ENCODE assay signal across 8 cellular contexts in genomic region chr4:185597532-185598188, GRCh38.
A peak's percentile ranks its signal among the peaks of the same experiment; 100 is the strongest.
DNase-seq lines count a peak whose midpoint lies in the region; ATAC-seq, FAIRE-seq and TF ChIP-seq lines count a peak whose summit lies in the region.

No MANE protein-coding gene starts in this region.

- no peak overlapping the region for H3K9ac ChIP-seq in rectal smooth muscle tissue (ENCODE audit: low read length)

- H3K36me3 ChIP-seq in MG63 = no peaks in the 10 kb centered on the region
- H3K36me3 ChIP-seq in adrenal gland (replicated peaks in 1 of 2) = no peaks in the 10 kb centered on the region
- H3K36me3 ChIP-seq in heart right ventricle = peaks cover 0 to 23% (median 0%) of the 10 kb centered on the region in 9 donors
- no peaks in the 10 kb centered on the region for H3K36me3 ChIP-seq in rectal smooth muscle tissue (ENCODE audit: control insufficient read depth, insufficient read depth, low read length)

- FAIRE-seq in D721Med (lab: Jason Lieb, UNC) = peak; percentile 91

- TF ChIP-seq CTCF in D721Med (IDR thresholded peaks at IDR 0.05; ENCODE audit: insufficient read depth, missing control alignments) (peak; percentile 99), adrenal gland (IDR thresholded peaks at IDR 0.05) (peak; percentile 96 to 99 (median 98)), heart right ventricle (IDR thresholded peaks at IDR 0.05) (peak; percentile 98 to 100 (median 98))

- H3K9me3 ChIP-seq in MG63 (no peaks in the 10 kb centered on the region), adrenal gland (replicated peaks in 1 of 3) (no peaks in the 10 kb centered on the region), heart right ventricle (no peaks in the 10 kb centered on the region)

- 32 to 40% (median 36%) methylated on average over 9 of the region's 9 CpGs for WGBS in adrenal gland, 4 donors
- WGBS in heart right ventricle, 2 donors = 27 to 30% methylated on average over 9 of the region's 9 CpGs

- intact Hi-C loops in adrenal gland (cut with DNase I) (loop anchor here (5.0 to 10.0 kb wide), 2 partner anchors 125 to 173 kb away; partner anchors contain the start of genes CCDC110 (in 1 of the 2) and UFSP2 (in 1 of the 2)), heart right ventricle (cut with DNase I) (loop anchor here (1.0 to 10.0 kb wide), 11 partner anchors 60 to 393 kb away; partner anchors contain the start of genes CCDC110 (in 10 of the 10), PDLIM3 (in 2 of the 10), SNX25 (in 2 of the 10) and UFSP2 (in 2 of the 10))

- H3K27me3 ChIP-seq in MG63 = no peaks in the 10 kb centered on the region
- H3K27me3 ChIP-seq in adrenal gland = no peaks in the 10 kb centered on the region
- peaks cover 0 to 3% (median 0%) of the 10 kb centered on the region in 7 donors for H3K27me3 ChIP-seq in heart right ventricle
- H3K27me3 ChIP-seq in rectal smooth muscle tissue (ENCODE audit: control insufficient read depth, insufficient read depth, low read length) = no peaks in the 10 kb centered on the region

- DNase-seq in D721Med (ENCODE audit: insufficient read length, low spot score) = peak; percentile 33
- peak; percentile 37 for DNase-seq in MG63
- DNase-seq in SW480 (ENCODE audit: low spot score) = peak; percentile 53
- peak; percentile 74 to 94 (median 79) for DNase-seq in adrenal gland
- peak; percentile 72 to 82 for DNase-seq in heart right ventricle

- peaks cover 0 to 33% of the 10 kb centered on the region in 2 donors for H3K4me1 ChIP-seq in adrenal gland (replicated peaks in 1 of 2)
- peaks cover 3 to 61% (median 38%) of the 10 kb centered on the region in 9 donors for H3K4me1 ChIP-seq in heart right ventricle
- peaks cover 17% of the 10 kb centered on the region for H3K4me1 ChIP-seq in rectal smooth muscle tissue (ENCODE audit: control insufficient read depth, insufficient read depth, low read length)

- ATAC-seq in GM21619 (IDR thresholded peaks at IDR 0.05; ENCODE audit: unreplicated experiment) = peak; percentile 81
- ATAC-seq in heart right ventricle = peak; percentile 2 to 78 (median 50)
- ATAC-seq in HG02840 (IDR thresholded peaks at IDR 0.05; ENCODE audit: low FRiP score, unreplicated experiment) = no peak

- H3K27ac ChIP-seq in adrenal gland = peak overlapping the region in 2 of 5 donors; percentile 30 to 58
- peak overlapping the region in 9 of 10 donors; percentile 9 to 67 (median 46) for H3K27ac ChIP-seq in heart right ventricle
- peak overlapping the region; percentile 7 for H3K27ac ChIP-seq in rectal smooth muscle tissue (ENCODE audit: low read depth, low read length)

- TF ChIP-seq POLR2A in adrenal gland (IDR thresholded peaks at IDR 0.05) = no peak

- H3K4me3 ChIP-seq in MG63 = no peak overlapping the region
- H3K4me3 ChIP-seq in adrenal gland = no peak overlapping the region
- no peak overlapping the region for H3K4me3 ChIP-seq in heart right ventricle
- no peak overlapping the region for H3K4me3 ChIP-seq in rectal smooth muscle tissue (ENCODE audit: low read length)
